ENCODE assay signal across 8 cellular contexts in the genomic region with DNA sequence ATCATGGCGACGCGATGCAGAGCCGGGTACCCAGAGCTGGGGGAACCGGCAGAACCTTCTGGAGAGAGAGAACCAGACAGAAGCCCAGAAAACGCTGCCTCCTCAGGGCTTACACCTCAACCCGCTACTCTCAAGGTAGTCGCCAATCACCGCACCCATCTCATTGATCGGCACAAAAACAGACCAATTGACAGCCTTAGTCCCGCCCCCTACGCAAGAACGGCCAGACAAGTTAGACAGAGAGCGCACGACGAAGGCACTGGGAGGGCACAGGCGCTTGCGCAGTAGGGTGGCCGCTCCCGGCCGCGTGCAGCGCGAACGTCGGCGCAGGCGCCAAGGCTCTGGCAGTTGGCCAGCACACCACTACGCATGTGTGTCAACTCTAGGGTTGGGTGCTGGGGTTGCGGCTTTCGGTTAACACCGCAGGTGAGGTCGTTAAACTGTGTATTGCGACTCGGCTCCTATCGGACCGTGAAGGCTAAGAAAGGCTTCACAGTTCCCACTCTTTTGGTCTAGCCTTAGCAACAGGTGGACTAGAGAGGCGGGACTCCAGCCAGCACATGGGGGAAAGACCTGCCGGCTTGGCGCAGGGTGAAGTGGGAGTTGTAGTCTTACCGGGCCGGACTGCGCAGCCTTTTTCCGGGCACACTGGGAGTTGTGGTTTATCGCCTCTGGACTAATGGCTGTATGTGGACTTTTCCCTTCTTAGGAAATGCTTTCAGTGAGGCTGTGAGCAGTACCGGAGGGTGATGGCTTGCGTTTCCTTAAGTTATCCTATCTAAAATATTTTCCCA.
DNase-seq lines count a peak whose midpoint lies in the region; ATAC-seq, FAIRE-seq and TF ChIP-seq lines count a peak whose summit lies in the region.

A gene (minus strand): TSS at position 113 of the 794 bp plus-strand sequence. CDS start 108 bp downstream, at position 5.
A gene (plus strand): TSS at position 347 of the 794 bp plus-strand sequence. CDS start 1,232 bp downstream, outside the sequence.

- 0 out of 2 replicates have a peak, but pooled peaks have one; percentile 5 for TF ChIP-seq CTCF in AG10803 (conservative IDR thresholded peaks at IDR 0.05; ENCODE audit: low read length)

- DNase-seq in AG10803 (ENCODE audit: low read depth), result peak; percentile 100
- peak; percentile 100 for DNase-seq in NCI-H345 treated with DMSO at 0.1 percent for 48 hours (lab: John Stamatoyannopoulos, UW; ENCODE audit: unreplicated experiment)
- DNase-seq in activated CD4-positive, CD25-positive, alpha-beta regulatory T cell treated with anti-CD3 and anti-CD28 coated beads, Interleukin-2, amount 50 U/mL, for 16 hours (ENCODE audit: low read depth, low spot score), result peak; percentile 97
- peak; percentile 100 for DNase-seq in cerebellar cortex (ENCODE audit: low spot score)
- peak; percentile 98 to 99 for DNase-seq in stimulated activated CD4-positive, alpha-beta T cell treated with anti-CD3 and anti-CD28 coated beads, Interleukin-12 subunit alpha, Interleukin-12 subunit beta, amount 100 ng/mL, for 24 hours (ENCODE audit: low read depth in 2 of 2)

- FAIRE-seq in islet of Langerhans (lab: Jason Lieb, UNC), result peak; percentile 89

- peak within 1 kb of the TSS; percentile 95 for H3K4me3 ChIP-seq in AG10803 (ENCODE audit: low read length)

- ATAC-seq in GM19035 (IDR thresholded peaks at IDR 0.05; ENCODE audit: unreplicated experiment) (peak; percentile 93), HG03342 (IDR thresholded peaks at IDR 0.05; ENCODE audit: unreplicated experiment) (peak; percentile 87)

Comparison
In these comparisons a context has a peak if more than half of its experiments do, and no peak if none do; other contexts are left out.
1. Peak in every context shown above with its lines: DNase-seq, ATAC-seq and H3K4me3 ChIP-seq.